Comparison of ENCODE assay signal across 1 cellular context in the genomic region with DNA sequence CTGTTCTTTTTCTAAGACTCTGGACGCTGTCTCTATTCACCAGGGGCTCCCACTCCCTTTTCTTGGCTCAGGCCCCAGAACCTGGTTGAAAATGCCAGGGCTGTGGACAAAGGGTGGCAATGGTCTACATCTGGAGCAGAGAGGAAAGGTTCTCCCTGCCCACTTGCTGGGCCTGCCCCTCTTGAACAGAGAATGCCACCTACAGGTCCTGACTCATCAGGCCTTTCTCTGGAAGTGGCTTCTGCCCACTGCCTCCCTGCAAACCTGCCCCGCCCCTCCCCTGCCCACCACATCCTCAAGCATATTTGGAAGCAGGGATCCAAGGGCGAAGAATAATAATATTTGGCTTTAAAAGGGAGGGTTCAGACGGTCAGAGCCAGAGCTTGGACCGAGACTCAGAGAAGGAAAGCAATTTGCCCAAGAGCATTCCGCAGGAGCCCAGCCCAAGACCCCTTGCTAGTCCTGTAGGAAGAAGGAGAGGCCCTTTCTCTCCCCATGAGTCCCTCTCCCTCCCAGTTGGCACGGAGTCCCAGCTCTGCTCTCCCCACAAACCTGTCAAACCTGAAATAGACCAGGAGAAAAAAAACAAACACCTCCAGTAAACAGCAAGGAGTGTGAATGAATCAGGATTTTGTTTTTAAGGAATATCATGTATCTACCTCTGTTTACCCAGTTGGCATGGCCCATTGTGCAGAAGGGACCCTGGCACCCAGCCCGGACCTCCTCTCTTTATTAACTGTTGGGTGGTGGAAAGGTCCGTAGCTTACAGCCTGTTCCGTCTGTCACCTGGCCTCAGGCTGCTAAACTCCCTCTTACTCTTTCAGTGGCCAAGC.
TF ChIP-seq lines count a peak whose summit lies in the region.

No MANE protein-coding gene starts in this region.

TF ChIP-seq in H1, 55 proteins besides CTCF, POLR2A, EP300 and RAD21:
- TF ChIP-seq BRCA1 (IDR thresholded peaks at IDR 0.05; ENCODE audit: low read depth, low read length) (no peak), BCL11A (IDR thresholded peaks at IDR 0.05; ENCODE audit: low read depth in 2 of 2, low read length in 2 of 2) (no peak), JUND (IDR thresholded peaks at IDR 0.05; ENCODE audit: low read length) (no peak), TAF1 (IDR thresholded peaks at IDR 0.05; ENCODE audit: low read depth, low read length) (no peak), TCF12 (IDR thresholded peaks at IDR 0.05; ENCODE audit: low read depth, low read length) (no peak), RFX5 (IDR thresholded peaks at IDR 0.05; ENCODE audit: borderline replicate concordance, low read depth, low read length) (no peak), SRF (IDR thresholded peaks at IDR 0.05; ENCODE audit: low read depth, low read length) (no peak), USF2 (IDR thresholded peaks at IDR 0.05; ENCODE audit: low read length) (no peak), SIN3A (conservative IDR thresholded peaks at IDR 0.05 in 1 of 2, IDR thresholded peaks at IDR 0.05 in 1 of 2; ENCODE audit: low read depth in 1 of 2, low read length in 2 of 2) (no peak), EZH2 (IDR thresholded peaks at IDR 0.05; ENCODE audit: low read depth, low read length, severe bottlenecking) (no peak), HDAC2 (IDR thresholded peaks at IDR 0.05; ENCODE audit: borderline replicate concordance in 1 of 2, low read depth in 2 of 2, low read length in 2 of 2) (no peak), GABPA (IDR thresholded peaks at IDR 0.05; ENCODE audit: borderline replicate concordance, insufficient read depth, low read length) (no peak), SIX5 (IDR thresholded peaks at IDR 0.05; ENCODE audit: low read depth, low read length) (no peak)
